8 cellular contexts compared by ENCODE assay signal in the genomic region with DNA sequence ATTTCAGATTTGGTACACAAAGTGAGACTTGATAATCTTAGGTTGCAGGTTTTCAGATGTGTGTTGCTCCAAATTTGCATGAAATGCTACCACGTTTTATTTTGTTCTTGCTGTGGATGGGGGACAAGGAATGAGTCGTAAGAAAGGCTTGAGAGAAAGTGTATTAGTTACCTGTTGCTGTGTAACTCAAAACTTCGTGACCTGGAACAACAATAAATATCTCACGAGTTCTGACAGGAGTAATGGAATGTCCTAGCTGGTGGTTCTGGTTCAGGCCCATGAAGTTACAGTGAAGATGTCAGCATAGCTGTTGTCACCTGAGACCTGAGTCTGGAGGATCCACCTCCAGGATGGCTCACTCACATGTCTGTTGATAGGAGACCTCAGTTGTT. TPM values are rescaled to one million over a fixed set of nuclear protein-coding genes. Genes with fewer than 3 reads are reported as not detected.
DNase-seq lines count a peak whose midpoint lies in the region; ATAC-seq and TF ChIP-seq lines count a peak whose summit lies in the region.

No MANE protein-coding gene starts in this region.

- peaks cover 36% of the 10 kb centered on the region for H3K9me3 Mint-ChIP-seq in activated naive CD4-positive, alpha-beta T cell treated with anti-CD3 and anti-CD28 coated beads, Interleukin-2, amount 10 ng/mL, durations not matched to agents 7 days and 5 days
- peaks cover 8% of the 10 kb centered on the region for H3K9me3 Mint-ChIP-seq in activated naive CD8-positive, alpha-beta T cell treated with anti-CD3 and anti-CD28 coated beads, Interleukin-2, amount 10 ng/mL, durations not matched to agents 7 days and 5 days

- peaks cover 63% of the 10 kb centered on the region for H3K36me3 Mint-ChIP-seq in activated naive CD4-positive, alpha-beta T cell treated with anti-CD3 and anti-CD28 coated beads, Interleukin-2, amount 10 ng/mL, durations not matched to agents 7 days and 5 days
- H3K36me3 Mint-ChIP-seq in activated naive CD8-positive, alpha-beta T cell treated with anti-CD3 and anti-CD28 coated beads, Interleukin-2, amount 10 ng/mL, durations not matched to agents 7 days and 5 days: peaks cover 47% of the 10 kb centered on the region

- DNase-seq in activated naive CD4-positive, alpha-beta T cell treated with anti-CD3 and anti-CD28 coated beads, Interleukin-2, amount 10 ng/mL, durations not matched to agents 7 days and 5 days: no peak
- no peak for DNase-seq in activated naive CD4-positive, alpha-beta T cell (lab: John Stamatoyannopoulos, UW)
- no peak for DNase-seq in activated naive CD8-positive, alpha-beta T cell treated with anti-CD3 and anti-CD28 coated beads, Interleukin-2, amount 10 ng/mL, durations not matched to agents 7 days and 5 days
- DNase-seq in kidney tubule cell (ENCODE audit: low spot score) (peak; percentile 60), tibial nerve (ENCODE audit: low spot score in 2 of 2) (no peak), AML-193 (lab: John Stamatoyannopoulos, UW) (no peak), NCI-H1694 treated with DMSO at 0.1 percent for 48 hours (lab: John Stamatoyannopoulos, UW) (no peak)
- DNase-seq in NK-92 treated with Interleukin-12 subunit alpha and Interleukin-12 subunit beta, amount 100 ng/mL, for 24 hours (lab: John Stamatoyannopoulos, UW): no peak

- POLR2A ChIA-PET in activated naive CD8-positive, alpha-beta T cell treated with anti-CD3 and anti-CD28 coated beads, Interleukin-2, amount 10 ng/mL, durations not matched to agents 7 days and 5 days (lab: Charles Lee): interaction anchor here (0.6 to 1.8 kb wide), 4 partner anchors 29 to 1039 kb away, joined by 3 to 7 read pairs (median 4); a partner anchor contains a TSS

- no peak overlapping the region for H3K27ac ChIP-seq in tibial nerve

- H3K27ac Mint-ChIP-seq in activated naive CD4-positive, alpha-beta T cell treated with anti-CD3 and anti-CD28 coated beads, Interleukin-2, amount 10 ng/mL, durations not matched to agents 7 days and 5 days: peak overlapping the region; percentile 97
- peak overlapping the region; percentile 93 for H3K27ac Mint-ChIP-seq in activated naive CD8-positive, alpha-beta T cell treated with anti-CD3 and anti-CD28 coated beads, Interleukin-2, amount 10 ng/mL, durations not matched to agents 7 days and 5 days

- 70 to 73% methylated on average over 4 of the region's 4 CpGs for whole genome bisulfite sequencing in tibial nerve, 2 donors

- peaks cover 0 to 21% (median 5%) of the 10 kb centered on the region in 4 donors for H3K4me1 ChIP-seq in tibial nerve

- TF ChIP-seq POLR2A in tibial nerve (IDR thresholded peaks at IDR 0.05): no peak

- no peak for TF ChIP-seq CTCF in tibial nerve (IDR thresholded peaks at IDR 0.05)

- peak overlapping the region; percentile 86 for H3K4me3 Mint-ChIP-seq in activated naive CD4-positive, alpha-beta T cell treated with anti-CD3 and anti-CD28 coated beads, Interleukin-2, amount 10 ng/mL, durations not matched to agents 7 days and 5 days
- peak overlapping the region; percentile 91 for H3K4me3 Mint-ChIP-seq in activated naive CD8-positive, alpha-beta T cell treated with anti-CD3 and anti-CD28 coated beads, Interleukin-2, amount 10 ng/mL, durations not matched to agents 7 days and 5 days

- H3K4me3 ChIP-seq in tibial nerve: peak overlapping the region; percentile 83 to 97 (median 90)

- H3K27me3 Mint-ChIP-seq in activated naive CD4-positive, alpha-beta T cell treated with anti-CD3 and anti-CD28 coated beads, Interleukin-2, amount 10 ng/mL, durations not matched to agents 7 days and 5 days: no peaks in the 10 kb centered on the region
- H3K27me3 Mint-ChIP-seq in activated naive CD8-positive, alpha-beta T cell treated with anti-CD3 and anti-CD28 coated beads, Interleukin-2, amount 10 ng/mL, durations not matched to agents 7 days and 5 days: no peaks in the 10 kb centered on the region

- peaks cover 0 to 73% (median 7%) of the 10 kb centered on the region in 4 donors for H3K9me3 ChIP-seq in tibial nerve

- CTCF ChIA-PET in activated naive CD4-positive, alpha-beta T cell treated with anti-CD3 and anti-CD28 coated beads, Interleukin-2, amount 10 ng/mL, durations not matched to agents 7 days and 5 days (lab: Charles Lee): no interaction called here

- H3K4me1 Mint-ChIP-seq in activated naive CD4-positive, alpha-beta T cell treated with anti-CD3 and anti-CD28 coated beads, Interleukin-2, amount 10 ng/mL, durations not matched to agents 7 days and 5 days: peaks cover 40% of the 10 kb centered on the region
- H3K4me1 Mint-ChIP-seq in activated naive CD8-positive, alpha-beta T cell treated with anti-CD3 and anti-CD28 coated beads, Interleukin-2, amount 10 ng/mL, durations not matched to agents 7 days and 5 days: peaks cover 19% of the 10 kb centered on the region

- no peaks in the 10 kb centered on the region for H3K27me3 ChIP-seq in tibial nerve

- H3K36me3 ChIP-seq in tibial nerve: peaks cover 0 to 68% (median 0%) of the 10 kb centered on the region in 3 donors

- no peak for TF ChIP-seq EP300 in tibial nerve (IDR thresholded peaks at IDR 0.05)

- no peak for ATAC-seq in activated naive CD8-positive, alpha-beta T cell treated with anti-CD3 and anti-CD28 coated beads, Interleukin-2, amount 10 ng/mL, durations not matched to agents 7 days and 5 days (ENCODE audit: low read depth)

RNA-seq across cellular contexts. Expression of a gene that starts 1.2 kb away (rescaled TPM):
- 1 to 10 TPM; 8.6 to 8.9 TPM for total RNA-seq in activated naive CD8-positive, alpha-beta T cell treated with anti-CD3 and anti-CD28 coated beads, Interleukin-2, amount 10 ng/mL, durations not matched to agents 7 days and 5 days
- 10 to 100 TPM in 1 of 4 donors, 1 to 10 TPM in 3; 8.0 to 11.2 (median 8.6) TPM for total RNA-seq in tibial nerve

RNA-seq across cellular contexts. Expression of a gene that starts 25.3 kb away (rescaled TPM):
- 10 to 100 TPM; 74.5 to 76.3 TPM for total RNA-seq in activated naive CD8-positive, alpha-beta T cell treated with anti-CD3 and anti-CD28 coated beads, Interleukin-2, amount 10 ng/mL, durations not matched to agents 7 days and 5 days
- total RNA-seq in tibial nerve: 10 to 100 TPM; 30.0 to 59.2 (median 45.9) TPM

RNA-seq across cellular contexts. Expression of a gene that starts 46.9 kb away (rescaled TPM):
- total RNA-seq in activated naive CD8-positive, alpha-beta T cell treated with anti-CD3 and anti-CD28 coated beads, Interleukin-2, amount 10 ng/mL, durations not matched to agents 7 days and 5 days: 1 to 10 TPM; 6.3 TPM
- 1 to 10 TPM; 2.2 to 4.8 (median 4.2) TPM for total RNA-seq in tibial nerve

RNA-seq across cellular contexts. Expression of a gene that starts 51.2 kb away (rescaled TPM):
- 10 to 100 TPM; 54.0 to 62.7 TPM for total RNA-seq in activated naive CD8-positive, alpha-beta T cell treated with anti-CD3 and anti-CD28 coated beads, Interleukin-2, amount 10 ng/mL, durations not matched to agents 7 days and 5 days
- total RNA-seq in tibial nerve: 10 to 100 TPM; 35.2 to 55.2 (median 53.3) TPM
